Comparison of ENCODE assay signal across 11 cellular contexts in the genomic region with DNA sequence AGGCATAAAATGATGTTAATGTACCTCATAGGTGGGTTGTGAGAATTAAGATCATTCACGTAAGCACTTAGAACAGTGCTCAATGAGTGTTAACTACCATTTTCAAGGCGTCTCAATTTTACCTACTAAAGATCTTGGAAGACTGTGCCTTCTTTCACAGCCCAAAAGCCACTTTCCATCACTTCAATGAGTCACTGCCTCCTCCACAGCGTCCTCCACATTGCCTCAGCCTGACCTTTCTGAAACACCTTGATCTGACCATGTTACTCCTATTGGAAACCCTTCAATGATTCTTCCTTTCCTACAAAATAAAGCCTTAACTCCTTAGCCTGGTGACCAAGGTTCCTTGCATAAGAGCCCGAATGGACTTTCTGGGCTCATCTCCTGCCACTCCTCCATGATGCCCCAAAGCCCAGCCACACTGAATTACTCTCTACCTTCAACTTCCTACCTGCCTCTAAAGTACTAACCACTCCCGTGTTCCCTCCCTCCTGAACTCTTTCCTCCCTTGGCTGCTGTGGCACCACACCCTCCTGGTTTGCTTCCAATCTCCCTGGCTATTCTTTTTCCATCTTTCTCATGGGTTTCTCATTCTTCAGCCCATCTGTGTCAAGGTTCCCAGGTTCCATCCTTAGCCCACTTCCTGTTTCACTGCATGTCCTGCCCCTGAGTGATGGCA.
"Had no signal": no experiment of that assay in that cellular context is flagged by ENCODE, and none has a peak within 500 bp of the region (broad histone marks: within the 10 kb centered on the region; RNA-seq: fewer than 3 reads in every experiment).

No MANE protein-coding gene starts in this region.

- H3K36me3 Mint-ChIP-seq: WTC11 had no signal

- H3K36me3 ChIP-seq: breast epithelium, thoracic aorta had no signal

- ATAC-seq: foreskin keratinocyte, WTC11 had no signal

- H3K27ac Mint-ChIP-seq: activated T-cell treated with anti-CD3 and anti-CD28 coated beads, Interleukin-2, amount 50 U/mL, for 72 hours; T-helper 1 cell treated with Interleukin-12 subunit alpha and Interleukin-12 subunit beta and Interleukin-4 antibody, amounts not matched to agents 30 μg/mL and 1 μg/mL, for 36 hours; WTC11 had no signal

- H3K4me1 ChIP-seq: breast epithelium, foreskin keratinocyte had no signal

- H3K9me3 ChIP-seq: breast epithelium, sigmoid colon, stomach, thoracic aorta had no signal

- DNase-seq: activated CD4-positive, alpha-beta T cell treated with anti-CD3 and anti-CD28 coated beads, Interleukin-2, amount 50 U/mL, for 1 hour; activated T-cell treated with anti-CD3 and anti-CD28 coated beads, Interleukin-2, amount 50 U/mL, for 72 hours; anterior cingulate cortex; foreskin keratinocyte; sigmoid colon; stomach had no signal

- H3K9me3 Mint-ChIP-seq: activated T-cell treated with anti-CD3 and anti-CD28 coated beads, Interleukin-2, amount 50 U/mL, for 72 hours; neural crest cell; T-helper 1 cell treated with Interleukin-12 subunit alpha and Interleukin-12 subunit beta and Interleukin-4 antibody, amounts not matched to agents 30 μg/mL and 1 μg/mL, for 36 hours; WTC11 had no signal

- H3K4me1 Mint-ChIP-seq: neural crest cell, WTC11 had no signal

- H3K27me3 ChIP-seq: foreskin keratinocyte, sigmoid colon had no signal

- H3K4me3 Mint-ChIP-seq: neural crest cell; T-helper 1 cell treated with Interleukin-12 subunit alpha and Interleukin-12 subunit beta and Interleukin-4 antibody, amounts not matched to agents 30 μg/mL and 1 μg/mL, for 36 hours; WTC11 had no signal

- H3K4me3 ChIP-seq: breast epithelium, sigmoid colon, stomach, thoracic aorta had no signal

- H3K27ac ChIP-seq: breast epithelium, foreskin keratinocyte, stomach had no signal
